20 cellular contexts compared by ENCODE assay signal in the genomic region with DNA sequence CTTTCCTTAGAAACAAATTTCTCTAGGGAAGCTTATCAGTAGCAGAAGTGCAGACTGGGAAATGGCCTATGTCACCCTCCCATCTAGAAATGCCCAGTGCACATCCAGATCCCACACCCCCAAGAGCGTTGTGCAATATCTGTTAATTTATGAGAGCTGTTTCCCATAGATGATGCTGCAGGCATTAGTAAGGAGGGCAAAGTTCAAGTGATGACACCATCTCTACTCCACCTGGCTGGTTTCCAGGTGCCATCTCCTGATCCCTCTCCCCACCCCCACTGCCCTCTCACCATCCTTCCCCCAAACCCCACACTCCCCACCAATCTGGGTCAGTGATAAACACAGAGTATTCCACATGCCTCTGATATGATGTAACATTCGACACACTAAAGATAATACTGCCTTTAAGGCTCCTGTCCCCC. TPM values are rescaled to one million over a fixed set of nuclear protein-coding genes. Genes with fewer than 3 reads are reported as not detected.
DNase-seq lines count a peak whose midpoint lies in the region; ATAC-seq and TF ChIP-seq lines count a peak whose summit lies in the region.
"Had no signal": no experiment of that assay in that cellular context is flagged by ENCODE, and none has a peak within 500 bp of the region (broad histone marks: within the 10 kb centered on the region; RNA-seq: fewer than 3 reads in every experiment).

No MANE protein-coding gene starts in this region.

- no peak overlapping the region for H3K4me3 ChIP-seq in SK-N-SH (ENCODE audit: low read depth in 2 of 2, low read length in 1 of 2)
- no peak overlapping the region for H3K4me3 ChIP-seq in hepatocyte
- H3K4me3 ChIP-seq in aorta (ENCODE audit: low read length in 2 of 2), result no peak overlapping the region
- H3K4me3 ChIP-seq: lung, SK-N-MC had no signal

- CTCF ChIA-PET in SK-N-SH (lab: Yijun Ruan, JAX), result interaction anchor here (1.2 to 12.8 kb wide), 4 partner anchors 10 to 207 kb away, joined by 3 to 126 read pairs (median 10); no protein-coding TSS in a partner anchor

- no peak for TF ChIP-seq CTCF in SK-N-SH (IDR thresholded peaks at IDR 0.05)
- TF ChIP-seq CTCF in hepatocyte (IDR thresholded peaks at IDR 0.05; ENCODE audit: poor library complexity), result no peak

- H3F3A ChIP-seq in SK-N-SH (replicated peaks; ENCODE audit: insufficient read depth), result no peaks in the 10 kb centered on the region

- H3K9me3 ChIP-seq in SK-N-SH (no peaks in the 10 kb centered on the region), hepatocyte (ENCODE audit: low read depth) (no peaks in the 10 kb centered on the region), aorta (ENCODE audit: control insufficient read depth, low read length) (no peaks in the 10 kb centered on the region)

- no peak for TF ChIP-seq EP300 in SK-N-SH (IDR thresholded peaks at IDR 0.05; ENCODE audit: borderline replicate concordance in 1 of 2, low read depth in 1 of 2, low read length in 1 of 2)

- H3K4me1 ChIP-seq in SK-N-SH (ENCODE audit: control insufficient read depth in 1 of 2, insufficient read depth in 2 of 2, low read depth in 1 of 2, low read length in 1 of 2), result peaks cover 0 to 7% of the 10 kb centered on the region in 2 experiments; a peak in 1 of 4 replicates
- H3K4me1 ChIP-seq in hepatocyte (ENCODE audit: insufficient read depth), result no peaks in the 10 kb centered on the region
- no peaks in the 10 kb centered on the region for H3K4me1 ChIP-seq in aorta (ENCODE audit: control insufficient read depth in 1 of 2, insufficient read depth in 2 of 2, low read length in 2 of 2)

- POLR2A ChIA-PET in SK-N-SH (lab: Yijun Ruan, JAX), result no interaction called here

- no peaks in the 10 kb centered on the region for H3K79me2 ChIP-seq in SK-N-SH (ENCODE audit: insufficient read depth)
- no peaks in the 10 kb centered on the region for H3K79me2 ChIP-seq in hepatocyte

- H2AFZ ChIP-seq in SK-N-SH (ENCODE audit: low read depth), result no peak overlapping the region
- no peak overlapping the region for H2AFZ ChIP-seq in hepatocyte

- no peak for TF ChIP-seq RAD21 in SK-N-SH (IDR thresholded peaks at IDR 0.05; ENCODE audit: low read length)

- no peaks in the 10 kb centered on the region for H3K36me3 ChIP-seq in SK-N-SH (replicated peaks in 1 of 2; ENCODE audit: control insufficient read depth in 1 of 2, insufficient read depth in 2 of 2, low read length in 1 of 2)
- no peaks in the 10 kb centered on the region for H3K36me3 ChIP-seq in hepatocyte (replicated peaks; ENCODE audit: insufficient read depth, low read depth)
- peaks cover 0 to 2% of the 10 kb centered on the region in 2 donors for H3K36me3 ChIP-seq in aorta (ENCODE audit: control insufficient read depth in 1 of 2, insufficient read depth in 2 of 2, low read length in 1 of 2)

- ATAC-seq in SK-N-SH treated with all-trans-retinoic acid at 6 μM for 48 hours, result no peak
- peak; percentile 44 for ATAC-seq in aorta (ENCODE audit: low FRiP score)
- no peak for ATAC-seq in GM21576 (IDR thresholded peaks at IDR 0.05; ENCODE audit: unreplicated experiment)
- ATAC-seq: activated T-cell treated with anti-CD3 and anti-CD28 coated beads, Interleukin-2, amount 50 U/mL, for 72 hours; stimulated activated naive CD8-positive, alpha-beta T cell treated with anti-CD3 and anti-CD28 coated beads, Interleukin-15, amount 100 ng/mL, for 72 hours had no signal

- intact Hi-C loops in aorta (cut with DNase I), result no loop called here

- H3K9me2 ChIP-seq in SK-N-SH (0 out of 2 replicates have a peak, but pooled peaks cover 4% of the 10 kb centered on the region), hepatocyte (replicated peaks; ENCODE audit: insufficient read depth) (no peaks in the 10 kb centered on the region)

- H3K9ac ChIP-seq in SK-N-SH, result no peak overlapping the region

- H3K4me2 ChIP-seq in SK-N-SH (no peak overlapping the region), hepatocyte (no peak overlapping the region)

- WGBS in SK-N-SH (ENCODE audit: low lambda C conversion rate), result 51% methylated on average over 2 of the region's 2 CpGs
- WGBS in hepatocyte (ENCODE audit: low lambda C conversion rate, missing lambda C conversion rate), result 72% methylated on average over 2 of the region's 2 CpGs
- 72 to 74% methylated on average over 2 of the region's 2 CpGs for WGBS in aorta, 2 donors

- H3K27me3 ChIP-seq in SK-N-SH (ENCODE audit: insufficient read depth), result no peaks in the 10 kb centered on the region
- no peaks in the 10 kb centered on the region for H3K27me3 ChIP-seq in hepatocyte
- H3K27me3 ChIP-seq in aorta (ENCODE audit: control insufficient read depth in 1 of 2, insufficient read depth in 2 of 2, low read length in 1 of 2), result no peaks in the 10 kb centered on the region

- DNase-seq in SK-N-SH, result peak; percentile 16
- peak; percentile 72 for DNase-seq in SW480 (ENCODE audit: low spot score)
- peak; percentile 78 for DNase-seq in hepatocyte (ENCODE audit: low spot score)
- DNase-seq in aorta, result no peak
- DNase-seq in putamen (ENCODE audit: low spot score), result no peak
- no peak for DNase-seq in NCI-H1436 treated with DMSO at 0.1 percent for 48 hours (lab: John Stamatoyannopoulos, UW)
- DNase-seq: activated CD4-positive, alpha-beta memory T cell treated with anti-CD3 and anti-CD28 coated beads for 36 hours; activated T-cell treated with anti-CD3 and anti-CD28 coated beads, Interleukin-2, amount 50 U/mL, for 72 hours; CD4-positive, alpha-beta T cell; central memory CD4-positive, alpha-beta T cell; effector CD8-positive, alpha-beta T cell; foreskin melanocyte; Kasumi-1; naive B cell; NCI-H1436; stimulated activated naive CD8-positive, alpha-beta T cell treated with anti-CD3 and anti-CD28 coated beads, Interleukin-15, amount 100 ng/mL, for 72 hours had no signal

- H4K20me1 ChIP-seq in SK-N-SH (ENCODE audit: insufficient read depth) (no peaks in the 10 kb centered on the region), hepatocyte (ENCODE audit: insufficient read depth, poor library complexity, severe bottlenecking) (no peaks in the 10 kb centered on the region)

- H3K27ac ChIP-seq in SK-N-SH (ENCODE audit: low read depth in 2 of 2, low read length in 1 of 2) (no peak overlapping the region), hepatocyte (peak overlapping the region; percentile 49), aorta (ENCODE audit: low read depth in 1 of 2, low read length in 2 of 2) (no peak overlapping the region)
- H3K27ac ChIP-seq: SK-N-MC had no signal

TF ChIP-seq in SK-N-SH, 30 proteins besides CTCF, POLR2A, EP300 and RAD21 (continues in another document):
- TF ChIP-seq NRF1 (IDR thresholded peaks at IDR 0.05; ENCODE audit: low read depth, low read length) (no peak), JUND (IDR thresholded peaks at IDR 0.05) (no peak), ELF1 (IDR thresholded peaks at IDR 0.05) (no peak), POLR2AphosphoS5 (IDR thresholded peaks at IDR 0.05; ENCODE audit: low read depth, low read length) (no peak), SIN3A (IDR thresholded peaks at IDR 0.05; ENCODE audit: borderline replicate concordance, low read depth, low read length) (no peak), FOXJ3 (CRISPR knock-in tag; IDR thresholded peaks at IDR 0.05) (no peak), TAF1 (IDR thresholded peaks at IDR 0.05; ENCODE audit: borderline replicate concordance, low read depth, low read length) (no peak), NFIC (IDR thresholded peaks at IDR 0.05; ENCODE audit: borderline replicate concordance) (no peak)

TF ChIP-seq in SK-N-SH treated with all-trans-retinoic acid at 6 μM for 48 hours, 23 proteins besides CTCF, POLR2A, EP300 and RAD21 (continues in another document):
- TF ChIP-seq TCF4 (CRISPR knock-in tag; IDR thresholded peaks at IDR 0.05; ENCODE audit: borderline replicate concordance) (no peak), ESRRG (CRISPR knock-in tag; IDR thresholded peaks at IDR 0.05) (no peak), ZNF70 (CRISPR knock-in tag; IDR thresholded peaks at IDR 0.05) (no peak), ZFP30 (CRISPR knock-in tag; IDR thresholded peaks at IDR 0.05) (no peak), RARB (CRISPR knock-in tag; IDR thresholded peaks at IDR 0.05) (no peak), ZNF8 (CRISPR knock-in tag; IDR thresholded peaks at IDR 0.05) (no peak), SNAI2 (CRISPR knock-in tag; IDR thresholded peaks at IDR 0.05) (no peak), ZNF565 (CRISPR knock-in tag; conservative IDR thresholded peaks at IDR 0.05; ENCODE audit: low read depth) (no peak), ARNTL (CRISPR knock-in tag; IDR thresholded peaks at IDR 0.05; ENCODE audit: borderline replicate concordance, low read depth) (no peak), CSDC2 (CRISPR knock-in tag; IDR thresholded peaks at IDR 0.05) (no peak)
- TF ChIP-seq, protein P1, sequence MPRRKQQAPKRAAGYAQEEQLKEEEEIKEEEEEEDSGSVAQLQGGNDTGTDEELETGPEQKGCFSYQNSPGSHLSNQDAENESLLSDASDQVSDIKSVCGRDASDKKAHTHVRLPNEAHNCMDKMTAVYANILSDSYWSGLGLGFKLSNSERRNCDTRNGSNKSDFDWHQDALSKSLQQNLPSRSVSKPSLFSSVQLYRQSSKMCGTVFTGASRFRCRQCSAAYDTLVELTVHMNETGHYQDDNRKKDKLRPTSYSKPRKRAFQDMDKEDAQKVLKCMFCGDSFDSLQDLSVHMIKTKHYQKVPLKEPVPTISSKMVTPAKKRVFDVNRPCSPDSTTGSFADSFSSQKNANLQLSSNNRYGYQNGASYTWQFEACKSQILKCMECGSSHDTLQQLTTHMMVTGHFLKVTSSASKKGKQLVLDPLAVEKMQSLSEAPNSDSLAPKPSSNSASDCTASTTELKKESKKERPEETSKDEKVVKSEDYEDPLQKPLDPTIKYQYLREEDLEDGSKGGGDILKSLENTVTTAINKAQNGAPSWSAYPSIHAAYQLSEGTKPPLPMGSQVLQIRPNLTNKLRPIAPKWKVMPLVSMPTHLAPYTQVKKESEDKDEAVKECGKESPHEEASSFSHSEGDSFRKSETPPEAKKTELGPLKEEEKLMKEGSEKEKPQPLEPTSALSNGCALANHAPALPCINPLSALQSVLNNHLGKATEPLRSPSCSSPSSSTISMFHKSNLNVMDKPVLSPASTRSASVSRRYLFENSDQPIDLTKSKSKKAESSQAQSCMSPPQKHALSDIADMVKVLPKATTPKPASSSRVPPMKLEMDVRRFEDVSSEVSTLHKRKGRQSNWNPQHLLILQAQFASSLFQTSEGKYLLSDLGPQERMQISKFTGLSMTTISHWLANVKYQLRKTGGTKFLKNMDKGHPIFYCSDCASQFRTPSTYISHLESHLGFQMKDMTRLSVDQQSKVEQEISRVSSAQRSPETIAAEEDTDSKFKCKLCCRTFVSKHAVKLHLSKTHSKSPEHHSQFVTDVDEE (CRISPR knock-in tag; IDR thresholded peaks at IDR 0.05), result no peak

RNA-seq across cellular contexts. Expression of a gene that starts 39.4 kb away (rescaled TPM):
- polyA plus RNA-seq in SK-N-SH (2012; rRNA removed) (0.15 and 0.32 TPM in 2 replicates), hepatocyte (6.1 and 10.9 TPM in 2 replicates), aorta (1 to 10 TPM in 1 of 2 donors, under 1 TPM in 1; 0.38 to 1.4 TPM)
- polyA plus RNA-seq in SK-N-SH (2012; cell fraction: cytosol; rRNA removed), result 0.25 and 0.28 TPM in 2 replicates
- 0.14 and 0.35 TPM in 2 replicates for polyA plus RNA-seq in SK-N-SH (2012; cell fraction: nucleus; rRNA removed)
- total RNA-seq in hepatocyte (8.0 and 11.2 TPM in 2 replicates), aorta (1 to 10 TPM; 4.0 to 8.5 TPM)
- total RNA-seq: activated CD4-positive, alpha-beta memory T cell treated with anti-CD3 and anti-CD28 coated beads for 36 hours; activated T-cell treated with anti-CD3 and anti-CD28 coated beads, Interleukin-2, amount 50 U/mL, for 72 hours; CD4-positive, alpha-beta T cell had no signal

Comparison
In these comparisons a context has a peak if more than half of its experiments do, and no peak if none do; other contexts are left out.
1. DNase-seq: peak in SK-N-SH (single experiment), SW480 (single experiment) and hepatocyte (single experiment); none in aorta (0 of 2), putamen (single experiment) and NCI-H1436 treated with DMSO at 0.1 percent for 48 hours (single experiment).